Comparison of ENCODE assay signal across 29 cellular contexts in genomic region chr14:69850736-69851112, GRCh38. TPM values are rescaled to one million over a fixed set of nuclear protein-coding genes. Genes with fewer than 3 reads are reported as not detected.
DNase-seq lines count a peak whose midpoint lies in the region; ATAC-seq and TF ChIP-seq lines count a peak whose summit lies in the region.
"Had no signal": no experiment of that assay in that cellular context is flagged by ENCODE, and none has a peak within 500 bp of the region (broad histone marks: within the 10 kb centered on the region; RNA-seq: fewer than 3 reads in every experiment).

No MANE protein-coding gene starts in this region.

- H3K4me2 ChIP-seq in GM23338 (0 out of 2 replicates have a peak overlapping the region, but pooled peaks have one; percentile 12), neuronal stem cell (ENCODE audit: insufficient read depth, low read length, poor library complexity, severe bottlenecking) (no peak overlapping the region)

- H3K79me2 ChIP-seq in GM23338 (replicated peaks; ENCODE audit: insufficient read depth): no peaks in the 10 kb centered on the region

- 0 out of 2 replicates have a peak, but pooled peaks cover 3% of the 10 kb centered on the region for H3K9me2 ChIP-seq in GM23338 (ENCODE audit: insufficient read depth)

- no peak for ATAC-seq in GM23338
- ATAC-seq in left lobe of liver: peak; percentile 70

- H3K4me1 ChIP-seq in GM23338 (ENCODE audit: insufficient read depth): no peaks in the 10 kb centered on the region
- H3K4me1 ChIP-seq in neuronal stem cell (ENCODE audit: control insufficient read depth in 2 of 2, insufficient read depth in 1 of 2, low read depth in 1 of 2, low read length in 2 of 2): peaks cover 0 to 20% of the 10 kb centered on the region in 2 donors
- H3K4me1 ChIP-seq: HAP-1 had no signal

- H2AFZ ChIP-seq in GM23338 (no peak overlapping the region), neuronal stem cell (ENCODE audit: low read length) (peak overlapping the region; percentile 83)

- no peaks in the 10 kb centered on the region for H4K20me1 ChIP-seq in GM23338 (replicated peaks; ENCODE audit: insufficient read depth)

- H3K23ac ChIP-seq in neuronal stem cell (ENCODE audit: low read depth, low read length, poor library complexity): no peak overlapping the region

- H3F3A ChIP-seq in GM23338 (replicated peaks; ENCODE audit: low read depth): no peaks in the 10 kb centered on the region

- no peak overlapping the region for H3K27ac Mint-ChIP-seq in GM23338
- H3K27ac Mint-ChIP-seq: CD8-positive, alpha-beta memory T cell; HFFc6 had no signal

- TF ChIP-seq CTCF in GM23338 (conservative IDR thresholded peaks at IDR 0.05; ENCODE audit: low read depth in 2 of 2) (no peak), coronary artery (IDR thresholded peaks at IDR 0.05) (no peak)

- H3K18ac ChIP-seq in neuronal stem cell (ENCODE audit: low read length): peak overlapping the region; percentile 54

- H4K91ac ChIP-seq in neuronal stem cell (ENCODE audit: low read depth, low read length, poor library complexity): no peak overlapping the region

- no peak overlapping the region for H2AK5ac ChIP-seq in neuronal stem cell (ENCODE audit: low read depth, low read length)

- no peak overlapping the region for H2BK5ac ChIP-seq in neuronal stem cell (ENCODE audit: low read length)

- no peaks in the 10 kb centered on the region for H3K36me3 Mint-ChIP-seq in GM23338 (ENCODE audit: low read depth)
- H3K36me3 Mint-ChIP-seq: CD8-positive, alpha-beta memory T cell had no signal

- H3K4me3 ChIP-seq in GM23338: no peak overlapping the region
- H3K4me3 ChIP-seq in neuronal stem cell (ENCODE audit: low read length in 2 of 2): no peak overlapping the region
- H3K4me3 ChIP-seq in coronary artery: no peak overlapping the region
- H3K4me3 ChIP-seq: HAP-1 had no signal

- H3K4me1 Mint-ChIP-seq in GM23338: peaks cover 3% of the 10 kb centered on the region; the same call in 1 of the 3 replicates
- H3K4me1 Mint-ChIP-seq: CD8-positive, alpha-beta memory T cell had no signal

- no peaks in the 10 kb centered on the region for H3K36me3 ChIP-seq in GM23338 (ENCODE audit: insufficient read depth)
- no peaks in the 10 kb centered on the region for H3K36me3 ChIP-seq in neuronal stem cell (replicated peaks in 1 of 2; ENCODE audit: control insufficient read depth in 2 of 2, insufficient read depth in 2 of 2, low read length in 2 of 2)
- H3K36me3 ChIP-seq: HAP-1 had no signal

- no peak overlapping the region for H2BK15ac ChIP-seq in neuronal stem cell (ENCODE audit: low read length)

- no peak overlapping the region for H3K4ac ChIP-seq in neuronal stem cell (ENCODE audit: low read length)

- no peak overlapping the region for H2BK12ac ChIP-seq in neuronal stem cell (ENCODE audit: low read length)

- no peaks in the 10 kb centered on the region for H3K79me1 ChIP-seq in neuronal stem cell (ENCODE audit: low read depth, low read length)

- H2BK120ac ChIP-seq in neuronal stem cell (ENCODE audit: low read depth, low read length): no peak overlapping the region

- no peak overlapping the region for H3K9ac ChIP-seq in neuronal stem cell (ENCODE audit: low read depth, low read length, poor library complexity)

- no peaks in the 10 kb centered on the region for H3K9me3 Mint-ChIP-seq in GM23338
- H3K9me3 Mint-ChIP-seq: CD8-positive, alpha-beta memory T cell; HFFc6 had no signal

- no peak overlapping the region for H3K4me3 Mint-ChIP-seq in GM23338
- H3K4me3 Mint-ChIP-seq: CD8-positive, alpha-beta memory T cell; HFFc6 had no signal

- H3K27me3 ChIP-seq in GM23338 (ENCODE audit: insufficient read depth) (no peaks in the 10 kb centered on the region), neuronal stem cell (ENCODE audit: control insufficient read depth in 3 of 3, insufficient read depth in 3 of 3, low read depth in 1 of 3, low read length in 3 of 3) (peaks cover 0 to 21% (median 0%) of the 10 kb centered on the region in 3 experiments)

- H3K27me3 Mint-ChIP-seq in GM23338 (ENCODE audit: insufficient read depth, low read depth, poor library complexity): no peaks in the 10 kb centered on the region

- H3K9me3 ChIP-seq in neuronal stem cell (replicated peaks in 1 of 2; ENCODE audit: control insufficient read depth in 2 of 2, insufficient read depth in 1 of 2, low read depth in 1 of 2, low read length in 2 of 2): no peaks in the 10 kb centered on the region

- no peak overlapping the region for H3K27ac ChIP-seq in GM23338 (ENCODE audit: low read depth)
- no peak overlapping the region for H3K27ac ChIP-seq in neuronal stem cell (replicated peaks; ENCODE audit: low read length)
- no peak overlapping the region for H3K27ac ChIP-seq in coronary artery
- H3K27ac ChIP-seq: C4-2B had no signal

- WGBS in neuronal stem cell (ENCODE audit: extremely low coverage in 2 of 2, insufficient read length in 2 of 2, insufficient replicate concordance in 1 of 2), 2 donors: no CpG with 5 or more reads among the region's 2 CpGs

- no peak overlapping the region for H3K14ac ChIP-seq in neuronal stem cell (ENCODE audit: low read length)

- no peak overlapping the region for H4K8ac ChIP-seq in neuronal stem cell (ENCODE audit: low read depth, low read length)

- DNase-seq in GM23338 (ENCODE audit: low spot score) (no peak), left lobe of liver (ENCODE audit: low spot score) (no peak), neuronal stem cell (ENCODE audit: low spot score) (no peak), coronary artery (ENCODE audit: low spot score) (no peak), HuH-7.5 (ENCODE audit: low spot score) (no peak), cerebellum (ENCODE audit: low spot score) (no peak)
- no peak for DNase-seq in stimulated activated CD4-positive, alpha-beta T cell treated with anti-CD3 and anti-CD28 coated beads, Interleukin-4, amount 100 ng/mL, for 1 hour
- DNase-seq: Calu3; CD8-positive, alpha-beta memory T cell; DMS79 treated with DMSO at 0.1 percent for 48 hours; GF-D8; GOT3; HFFc6; Kasumi-1; MV-4-11; NCI-H1105; NCI-H1436 treated with DMSO at 0.1 percent for 48 hours; NCI-H187 treated with DMSO at 0.1 percent for 48 hours; NCI-H524 treated with DMSO at 0.1 percent for 48 hours; NCI-H774; NK-92 treated with Interleukin-12 subunit alpha and Interleukin-12 subunit beta, amount 100 ng/mL, for 24 hours; PC-3; Right ventricle myocardium superior had no signal

TF ChIP-seq in GM23338, 12 proteins besides CTCF, POLR2A, EP300 and RAD21:
- no peak for TF ChIP-seq STAT1 (IDR thresholded peaks at IDR 0.05; ENCODE audit: unreplicated experiment)
- no peak for TF ChIP-seq ETS1 (IDR thresholded peaks at IDR 0.05)

RNA-seq across cellular contexts. Expression of gene SMOC1, which starts 28.5 kb away (rescaled TPM):
- total RNA-seq in GM23338 (2014; rRNA removed; shearing (Covaris generic)): 1.0 and 1.6 TPM in 2 replicates
- 0.38 and 0.79 TPM in 2 replicates for polyA plus RNA-seq in GM23338 (2016; fragmentation: Nextera tagmentation; extraction: Ambion mirVana)
- 75.6 TPM for total RNA-seq in left lobe of liver
- 180 TPM for polyA plus RNA-seq in neuronal stem cell (2013, experiment 1 of 2)
- 179 TPM for polyA plus RNA-seq in neuronal stem cell (2013, experiment 2 of 2)
- total RNA-seq in cerebellum: 83.4 TPM
- total RNA-seq: CD8-positive, alpha-beta memory T cell; HFFc6; PC-3; RPMI7951; SK-MEL-5 had no signal
- polyA plus RNA-seq: CD8-positive, alpha-beta memory T cell had no signal

RNA-seq across cellular contexts. Expression of gene SLC10A1, which starts 53.7 kb away (rescaled TPM):
- total RNA-seq in GM23338 (2014; rRNA removed; shearing (Covaris generic)): not detected in 2 replicates
- 0.10 TPM in 2 replicates for polyA plus RNA-seq in GM23338 (2016; fragmentation: Nextera tagmentation; extraction: Ambion mirVana)
- total RNA-seq in left lobe of liver (117 TPM), cerebellum (not detected)
- not detected for polyA plus RNA-seq in neuronal stem cell (2013, experiment 1 of 2)
- not detected for polyA plus RNA-seq in neuronal stem cell (2013, experiment 2 of 2)
- total RNA-seq: Calu3; CD8-positive, alpha-beta memory T cell; HFFc6; M059J; PC-3; Right ventricle myocardium superior; RPMI7951; SK-MEL-5 had no signal
- polyA plus RNA-seq: AG04450; CD8-positive, alpha-beta memory T cell had no signal

Comparison
In these comparisons a context has a peak if more than half of its experiments do, and no peak if none do; other contexts are left out.
1. RNA of gene SMOC1, which starts 28.5 kb away (total RNA-seq): 83.4 TPM in cerebellum (single experiment) and 75.6 TPM in left lobe of liver (single experiment); 1.0 to 1.6 TPM in GM23338; every median in the first group is over 10 times any median in the second.
2. RNA of gene SLC10A1, which starts 53.7 kb away (total RNA-seq): 117 TPM in left lobe of liver (single experiment); not detected in GM23338 and not detected in cerebellum (single experiment); every median in the first group is over 100 times any median in the second.